ENCODE assay signal across 8 cellular contexts in genomic region chrX:130539721-130540321, GRCh38.
DNase-seq lines count a peak whose midpoint lies in the region; ATAC-seq lines count a peak whose summit lies in the region.

No MANE protein-coding gene starts in this region.

- DNase-seq in AG08396 (ENCODE audit: low spot score) (peak; percentile 61), HPDE6-E6E7 (ENCODE audit: extremely low spot score) (peak; percentile 7), RPMI7951 (ENCODE audit: low read depth) (peak; percentile 35), astrocyte of the hippocampus (ENCODE audit: low read depth, low spot score) (peak; percentile 57), iris pigment epithelial cell (ENCODE audit: low read depth) (peak; percentile 56)
- DNase-seq in stimulated activated CD4-positive, alpha-beta T cell treated with anti-CD3 and anti-CD28 coated beads, TNF-alpha, amount 100 ng/mL, for 4 hours (ENCODE audit: low read depth in 3 of 3): peak in 2 of 3 experiments; percentile 0 to 1

- peak; percentile 60 for ATAC-seq in GM18499 (IDR thresholded peaks at IDR 0.05; ENCODE audit: insufficient read depth, unreplicated experiment)
- no peak for ATAC-seq in HG03025 (IDR thresholded peaks at IDR 0.05; ENCODE audit: low FRiP score, unreplicated experiment)

Comparison
In these comparisons a context has a peak if more than half of its experiments do, and no peak if none do; other contexts are left out.
1. DNase-seq: peak in every context shown above with its lines; median percentile 61 in AG08396; 57 in astrocyte of the hippocampus; 56 in iris pigment epithelial cell; 35 in RPMI7951; 7 in HPDE6-E6E7; 0 in stimulated activated CD4-positive, alpha-beta T cell treated with anti-CD3 and anti-CD28 coated beads, TNF-alpha, amount 100 ng/mL, for 4 hours.